ENCODE assay signal across 1 cellular context in genomic region chr3:49703443-49703927, GRCh38.
TF ChIP-seq lines count a peak whose summit lies in the region.

No MANE protein-coding gene starts in this region.

TF ChIP-seq in endothelial cell of umbilical vein, 7 proteins besides CTCF, POLR2A, EP300 and RAD21:
- TF ChIP-seq EZH2 (IDR thresholded peaks at IDR 0.05; ENCODE audit: borderline replicate concordance, low read depth, low read length, severe bottlenecking): no peak
- TF ChIP-seq GATA2 (IDR thresholded peaks at IDR 0.05; ENCODE audit: insufficient read depth, insufficient read length, low read depth, low read length): no peak
- TF ChIP-seq POLR2AphosphoS5 (IDR thresholded peaks at IDR 0.05; ENCODE audit: insufficient read depth, low read depth, low read length): no peak
- TF ChIP-seq FOS (IDR thresholded peaks at IDR 0.05; ENCODE audit: borderline replicate concordance, insufficient read depth, low read length): no peak
- TF ChIP-seq JUN (IDR thresholded peaks at IDR 0.05; ENCODE audit: borderline replicate concordance, insufficient read depth, insufficient read length, low read depth): no peak
- no peak for TF ChIP-seq MAX (IDR thresholded peaks at IDR 0.05; ENCODE audit: insufficient read depth, insufficient read length)
